10 cellular contexts compared by ENCODE assay signal in genomic region chr2:149492923-149493322, GRCh38.
"Had no signal": no experiment of that assay in that cellular context is flagged by ENCODE, and none has a peak within 500 bp of the region (broad histone marks: within the 10 kb centered on the region; RNA-seq: fewer than 3 reads in every experiment).

No MANE protein-coding gene starts in this region.

- H3K4me3 Mint-ChIP-seq: HFFc6, IgD-negative memory B cell had no signal

- H3K4me3 ChIP-seq: HAP-1 had no signal

- H3K4me2 ChIP-seq: KMS-11 had no signal

- H3K4me1 ChIP-seq: HAP-1 had no signal

- H3K27ac ChIP-seq: HL-60, KMS-11 had no signal

- H3K27ac Mint-ChIP-seq: HFFc6, IgD-negative memory B cell had no signal

- H3K9me3 ChIP-seq: HAP-1 had no signal

- ATAC-seq: HCT116, HepG2 had no signal

- H3K9ac ChIP-seq: KMS-11 had no signal

- H3K4me1 Mint-ChIP-seq: IgD-negative memory B cell had no signal

- H3K36me3 ChIP-seq: HAP-1 had no signal

- DNase-seq: GOT3, H7, HFFc6, KBM-7 had no signal
